In the genomic region with DNA sequence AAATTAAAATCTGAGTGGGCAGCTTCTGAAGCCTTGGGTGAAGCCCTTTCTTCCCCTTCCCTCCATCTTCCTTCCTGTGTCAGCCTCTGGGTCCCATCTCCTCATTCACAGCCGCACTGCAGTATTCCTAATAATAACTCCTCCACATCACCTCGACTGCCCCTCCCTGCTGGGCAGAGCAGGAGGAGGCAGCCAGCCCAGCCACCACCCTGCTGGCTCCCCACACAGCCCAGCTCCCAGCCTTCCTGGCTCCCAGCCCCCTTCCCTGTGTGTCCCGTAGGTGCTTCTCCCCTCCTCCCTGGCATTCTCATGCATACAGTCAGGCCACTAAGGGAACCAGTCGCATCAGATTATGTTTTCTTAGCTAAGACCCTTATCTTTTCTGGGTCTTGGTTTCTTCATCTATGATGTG, we compare ENCODE assay signal across 1 cellular context.
TF ChIP-seq lines count a peak whose summit lies in the region.

No MANE protein-coding gene starts in this region.

TF ChIP-seq in A549, 52 proteins besides CTCF, POLR2A, EP300 and RAD21:
- TF ChIP-seq, protein P1, sequence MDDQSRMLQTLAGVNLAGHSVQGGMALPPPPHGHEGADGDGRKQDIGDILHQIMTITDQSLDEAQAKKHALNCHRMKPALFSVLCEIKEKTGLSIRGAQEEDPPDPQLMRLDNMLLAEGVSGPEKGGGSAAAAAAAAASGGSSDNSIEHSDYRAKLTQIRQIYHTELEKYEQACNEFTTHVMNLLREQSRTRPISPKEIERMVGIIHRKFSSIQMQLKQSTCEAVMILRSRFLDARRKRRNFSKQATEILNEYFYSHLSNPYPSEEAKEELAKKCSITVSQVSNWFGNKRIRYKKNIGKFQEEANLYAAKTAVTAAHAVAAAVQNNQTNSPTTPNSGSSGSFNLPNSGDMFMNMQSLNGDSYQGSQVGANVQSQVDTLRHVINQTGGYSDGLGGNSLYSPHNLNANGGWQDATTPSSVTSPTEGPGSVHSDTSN (IDR thresholded peaks at IDR 0.05), result no peak
- TF ChIP-seq E2F6 (IDR thresholded peaks at IDR 0.05; ENCODE audit: borderline replicate concordance, low read depth) (no peak), FOSB (CRISPR knock-in tag; IDR thresholded peaks at IDR 0.05) (no peak), BHLHE40 (IDR thresholded peaks at IDR 0.05; ENCODE audit: low read depth, low read length) (no peak), ZSCAN20 (CRISPR knock-in tag; IDR thresholded peaks at IDR 0.05) (no peak), CEBPB (IDR thresholded peaks at IDR 0.05) (no peak), NFE2L2 (conservative IDR thresholded peaks at IDR 0.05; ENCODE audit: low read length) (no peak), RFX5 (IDR thresholded peaks at IDR 0.05) (no peak), GATA3 (IDR thresholded peaks at IDR 0.05; ENCODE audit: borderline replicate concordance) (no peak), HES2 (IDR thresholded peaks at IDR 0.05) (no peak)
